In genomic region chr3:78279066-78279465, GRCh38 we compare ENCODE assay signal across 28 cellular contexts.
A peak's percentile ranks its signal among the peaks of the same experiment; 100 is the strongest.
DNase-seq lines count a peak whose midpoint lies in the region; ATAC-seq, FAIRE-seq and TF ChIP-seq lines count a peak whose summit lies in the region.
"Had no signal": no experiment of that assay in that cellular context is flagged by ENCODE, and none has a peak within 500 bp of the region (broad histone marks: within the 10 kb centered on the region; RNA-seq: fewer than 3 reads in every experiment).

No MANE protein-coding gene starts in this region.

- ATAC-seq in natural killer cell (no peak), pancreas (no peak)
- ATAC-seq in natural killer cell treated with Interleukin-12 subunit alpha and Interleukin-12 subunit beta and Interleukin-15 and Interleukin-18, amount 100 ng/mL, for 72 hours, result no peak
- ATAC-seq: A549, GM12878 had no signal

- H4K20me1 ChIP-seq in OCI-LY3 (ENCODE audit: insufficient read depth, low read length), result no peaks in the 10 kb centered on the region
- no peaks in the 10 kb centered on the region for H4K20me1 ChIP-seq in astrocyte (ENCODE audit: insufficient read depth, low read length)
- H4K20me1 ChIP-seq: BLaER1 had no signal

- H3K9me3 Mint-ChIP-seq in natural killer cell (peaks cover 4 to 6% of the 10 kb centered on the region in 2 donors), astrocyte (ENCODE audit: unreplicated experiment) (no peaks in the 10 kb centered on the region)
- peaks cover 3% of the 10 kb centered on the region for H3K9me3 Mint-ChIP-seq in natural killer cell treated with Interleukin-12 subunit alpha and Interleukin-12 subunit beta and Interleukin-15 and Interleukin-18, amount 100 ng/mL, for 72 hours

- H3K79me2 ChIP-seq in OCI-LY3 (ENCODE audit: low read length), result no peaks in the 10 kb centered on the region
- no peaks in the 10 kb centered on the region for H3K79me2 ChIP-seq in astrocyte (ENCODE audit: insufficient read depth, low read length)

- H3K27ac Mint-ChIP-seq in natural killer cell (no peak overlapping the region), astrocyte (ENCODE audit: unreplicated experiment) (no peak overlapping the region)
- no peak overlapping the region for H3K27ac Mint-ChIP-seq in natural killer cell treated with Interleukin-12 subunit alpha and Interleukin-12 subunit beta and Interleukin-15 and Interleukin-18, amount 100 ng/mL, for 72 hours
- H3K27ac Mint-ChIP-seq: CD14-positive monocyte; CD4-positive, alpha-beta memory T cell; CD4-positive, CD25-positive, alpha-beta regulatory T cell; CD8-positive, alpha-beta memory T cell had no signal

- no peaks in the 10 kb centered on the region for H3K27me3 ChIP-seq in OCI-LY3 (ENCODE audit: low read depth, low read length)
- no peaks in the 10 kb centered on the region for H3K27me3 ChIP-seq in astrocyte (ENCODE audit: insufficient read depth, low read length)
- no peaks in the 10 kb centered on the region for H3K27me3 ChIP-seq in pancreas
- H3K27me3 ChIP-seq: BE2C, BLaER1 had no signal

- no peak overlapping the region for H3K4me3 ChIP-seq in OCI-LY3 (ENCODE audit: low read length)
- no peak overlapping the region for H3K4me3 ChIP-seq in astrocyte (ENCODE audit: insufficient read depth, low read depth, low read length)
- H3K4me3 ChIP-seq in pancreas, result no peak overlapping the region
- H3K4me3 ChIP-seq: A549, BLaER1, GM12878 had no signal

- intact Hi-C loops in natural killer cell (cut with micrococcal nuclease), result no loop called here
- intact Hi-C loops in pancreas (cut with DNase I), result no loop called here

- H3K27me3 Mint-ChIP-seq in natural killer cell (ENCODE audit: low read depth in 2 of 2) (no peaks in the 10 kb centered on the region), astrocyte (ENCODE audit: low read depth, unreplicated experiment) (no peaks in the 10 kb centered on the region)
- no peaks in the 10 kb centered on the region for H3K27me3 Mint-ChIP-seq in natural killer cell treated with Interleukin-12 subunit alpha and Interleukin-12 subunit beta and Interleukin-15 and Interleukin-18, amount 100 ng/mL, for 72 hours
- H3K27me3 Mint-ChIP-seq: CD4-positive, alpha-beta memory T cell; CD4-positive, CD25-positive, alpha-beta regulatory T cell had no signal

- DNase-seq in natural killer cell (no peak), astrocyte (ENCODE audit: low read depth) (no peak), NCI-H1048 (lab: John Stamatoyannopoulos, UW) (no peak), pancreas (no peak)
- no peak for DNase-seq in natural killer cell treated with Interleukin-12 subunit alpha and Interleukin-12 subunit beta and Interleukin-15 and Interleukin-18, amount 100 ng/mL, for 72 hours (ENCODE audit: low spot score)
- DNase-seq in effector CD4-positive, alpha-beta T cell, result no peak
- DNase-seq: ACHN; BE2C; C1 segment of cervical spinal cord; CD4-positive, alpha-beta memory T cell; CD4-positive, CD25-positive, alpha-beta regulatory T cell; CD8-positive, alpha-beta memory T cell; COR-L47; DMS 273 treated with DMSO at 0.1 percent for 48 hours; DMS153; DMS53; DMS79; DND-41; EL; GDM1 had no signal

- H3K4me1 ChIP-seq in OCI-LY3 (ENCODE audit: low read length), result peaks cover 55% of the 10 kb centered on the region
- H3K4me1 ChIP-seq in astrocyte (ENCODE audit: insufficient read depth, low read length), result no peaks in the 10 kb centered on the region
- no peaks in the 10 kb centered on the region for H3K4me1 ChIP-seq in pancreas
- H3K4me1 ChIP-seq: A549, BE2C, BLaER1 had no signal

- 34 to 37% methylated on average over 4 of the region's 4 CpGs for WGBS in pancreas, 2 donors

- H3K9me3 ChIP-seq in OCI-LY3 (ENCODE audit: insufficient read depth, low read length), result no peaks in the 10 kb centered on the region
- H3K9me3 ChIP-seq in astrocyte (ENCODE audit: insufficient read depth, low read depth, low read length), result no peaks in the 10 kb centered on the region
- no peaks in the 10 kb centered on the region for H3K9me3 ChIP-seq in pancreas
- H3K9me3 ChIP-seq: A549, BE2C, BLaER1 had no signal

- H3K36me3 Mint-ChIP-seq in natural killer cell (no peaks in the 10 kb centered on the region), astrocyte (ENCODE audit: low read depth, unreplicated experiment) (no peaks in the 10 kb centered on the region)
- no peaks in the 10 kb centered on the region for H3K36me3 Mint-ChIP-seq in natural killer cell treated with Interleukin-12 subunit alpha and Interleukin-12 subunit beta and Interleukin-15 and Interleukin-18, amount 100 ng/mL, for 72 hours
- H3K36me3 Mint-ChIP-seq: CD14-positive monocyte; CD4-positive, alpha-beta memory T cell; CD4-positive, CD25-positive, alpha-beta regulatory T cell; CD8-positive, alpha-beta memory T cell had no signal

- TF ChIP-seq CTCF in natural killer cell (IDR thresholded peaks at IDR 0.05) (no peak), OCI-LY3 (IDR thresholded peaks at IDR 0.05; ENCODE audit: low read depth, low read length) (no peak), astrocyte (IDR thresholded peaks at IDR 0.05; ENCODE audit: insufficient read depth, low read depth, low read length) (no peak), pancreas (IDR thresholded peaks at IDR 0.05) (no peak)

- no peak overlapping the region for H2AFZ ChIP-seq in OCI-LY3 (ENCODE audit: low read depth, low read length)
- H2AFZ ChIP-seq in astrocyte (ENCODE audit: low read depth, low read length), result peak overlapping the region; percentile 17

- H3K4me3 Mint-ChIP-seq in natural killer cell, result peak overlapping the region; percentile 18
- H3K4me3 Mint-ChIP-seq in natural killer cell treated with Interleukin-12 subunit alpha and Interleukin-12 subunit beta and Interleukin-15 and Interleukin-18, amount 100 ng/mL, for 72 hours, result no peak overlapping the region
- no peak overlapping the region for H3K4me3 Mint-ChIP-seq in astrocyte (ENCODE audit: unreplicated experiment)
- H3K4me3 Mint-ChIP-seq: CD14-positive monocyte; CD4-positive, alpha-beta memory T cell; CD4-positive, CD25-positive, alpha-beta regulatory T cell; CD8-positive, alpha-beta memory T cell had no signal

- H3K4me2 ChIP-seq in OCI-LY3 (ENCODE audit: low read length) (peak overlapping the region; percentile 57), astrocyte (ENCODE audit: low read length) (no peak overlapping the region)
- H3K4me2 ChIP-seq: A549, BLaER1 had no signal

- H3K9ac ChIP-seq in OCI-LY3 (ENCODE audit: low read length), result no peak overlapping the region
- no peak overlapping the region for H3K9ac ChIP-seq in astrocyte (ENCODE audit: low read length)
- H3K9ac ChIP-seq: BLaER1 had no signal

- FAIRE-seq in astrocyte (lab: Jason Lieb, UNC), result no peak
- no peak for FAIRE-seq in pancreas (lab: Jason Lieb, UNC)
- FAIRE-seq: A549, GM12878, GM12892, GM18507 had no signal

- H3K4me1 Mint-ChIP-seq in natural killer cell (peaks cover 22 to 26% of the 10 kb centered on the region in 2 donors), astrocyte (ENCODE audit: low read depth, unreplicated experiment) (no peaks in the 10 kb centered on the region)
- peaks cover 0 to 11% of the 10 kb centered on the region in 2 donors for H3K4me1 Mint-ChIP-seq in natural killer cell treated with Interleukin-12 subunit alpha and Interleukin-12 subunit beta and Interleukin-15 and Interleukin-18, amount 100 ng/mL, for 72 hours (ENCODE audit: low read depth in 2 of 2)
- H3K4me1 Mint-ChIP-seq: CD14-positive monocyte; CD4-positive, alpha-beta memory T cell; CD8-positive, alpha-beta memory T cell had no signal

- H3K36me3 ChIP-seq in OCI-LY3 (replicated peaks; ENCODE audit: low read depth, low read length) (peaks cover 4% of the 10 kb centered on the region), astrocyte (ENCODE audit: insufficient read depth, low read length) (no peaks in the 10 kb centered on the region), pancreas (no peaks in the 10 kb centered on the region)
- H3K36me3 ChIP-seq: BE2C, BLaER1 had no signal

- H3K27ac ChIP-seq in OCI-LY3 (ENCODE audit: low read length) (peak overlapping the region; percentile 94), astrocyte (ENCODE audit: low read depth, low read length) (no peak overlapping the region), pancreas (no peak overlapping the region)
- H3K27ac ChIP-seq: 22Rv1, A549, BLaER1 had no signal
